8 cellular contexts compared by ENCODE assay signal in genomic region chr14:105474478-105475268, GRCh38. TPM values are rescaled to one million over a fixed set of nuclear protein-coding genes. Genes with fewer than 3 reads are reported as not detected.
DNase-seq lines count a peak whose midpoint lies in the region.

CRIP2 (plus strand) TSS chr14:105474821; CDS start chr14:105474863, 42 bp downstream.

- H3K4me3 ChIP-seq in HUES64 (ENCODE audit: low read length): peak within 1 kb of the TSS; percentile 61

- DNase-seq in DMS79 treated with DMSO at 0.1 percent for 48 hours (lab: John Stamatoyannopoulos, UW) (peak; percentile 66), UCSD-AML1 (lab: John Stamatoyannopoulos, UW; ENCODE audit: unreplicated experiment) (peak; percentile 23), epithelial cell of prostate (ENCODE audit: low read depth, low spot score) (no peak), mucosa of gallbladder (ENCODE audit: low spot score) (no peak), ureter (ENCODE audit: low spot score) (no peak), NK-92 (lab: John Stamatoyannopoulos, UW; ENCODE audit: unreplicated experiment) (no peak), dedifferentiated amniotic fluid mesenchymal stem cell (ENCODE audit: extremely low spot score) (no peak)

- no peaks in the 10 kb centered on the region; the same call in 1 of the 2 replicates for H3K4me1 ChIP-seq in HUES64 (ENCODE audit: insufficient read depth, low read length)

- peak within 1 kb of the TSS; percentile 41; the same call in 1 of the 2 replicates for H3K27ac ChIP-seq in HUES64 (ENCODE audit: low read depth, low read length)
- peak within 1 kb of the TSS; percentile 36 for H3K27ac ChIP-seq in epithelial cell of prostate

- peak within 1 kb of the TSS; percentile 81 for H3K9ac ChIP-seq in HUES64 (ENCODE audit: low read depth, low read length)

- peaks cover 2% of the 10 kb centered on the region; the same call in 1 of the 2 replicates for H3K36me3 ChIP-seq in HUES64 (ENCODE audit: insufficient read depth, low read length)

- H3K9me3 ChIP-seq in HUES64 (ENCODE audit: insufficient read depth, low read depth, low read length): no peaks in the 10 kb centered on the region

- peaks cover 51% of the 10 kb centered on the region for H3K27me3 ChIP-seq in HUES64 (ENCODE audit: insufficient read depth, low read length)

- WGBS in HUES64: under 1% methylated on average over 118 of the region's 118 CpGs

RNA-seq across cellular contexts. Expression of gene CRIP2, which starts in this region (rescaled TPM):
- 11.3 TPM for polyA plus RNA-seq in HUES64 (2013, experiment 1 of 2)
- polyA plus RNA-seq in HUES64 (2013, experiment 2 of 2): 16.5 TPM
- total RNA-seq in mucosa of gallbladder: 130 TPM
- total RNA-seq in ureter: 186 TPM

Comparison
In these comparisons a context has a peak if more than half of its experiments do, and no peak if none do; other contexts are left out.
1. DNase-seq: peak in DMS79 treated with DMSO at 0.1 percent for 48 hours (single experiment) and UCSD-AML1 (single experiment); none in epithelial cell of prostate (single experiment), mucosa of gallbladder (single experiment), ureter (single experiment), NK-92 (single experiment) and dedifferentiated amniotic fluid mesenchymal stem cell (single experiment).